Comparison of ENCODE assay signal across 8 cellular contexts in genomic region chr2:42141687-42142475, GRCh38. TPM values are rescaled to one million over a fixed set of nuclear protein-coding genes. Genes with fewer than 3 reads are reported as not detected.
A peak's percentile ranks its signal among the peaks of the same experiment; 100 is the strongest.
DNase-seq lines count a peak whose midpoint lies in the region; ATAC-seq and TF ChIP-seq lines count a peak whose summit lies in the region.

No MANE protein-coding gene starts in this region.

- H3K9me3 Mint-ChIP-seq in CD8-positive, alpha-beta T cell: no peaks in the 10 kb centered on the region

- no peak overlapping the region for H3K4me3 ChIP-seq in CD8-positive, alpha-beta T cell (ENCODE audit: low read depth, low read length)
- H3K4me3 ChIP-seq in KMS-11 (IDR thresholded peaks at IDR 0.05; ENCODE audit: insufficient read depth, low read depth, low read length) (no peak overlapping the region), breast epithelium (peak overlapping the region; percentile 9 to 20 (median 13))

- peak in 1 of 7 experiments; percentile 24 for DNase-seq in CD8-positive, alpha-beta T cell
- peak; percentile 48 for DNase-seq in SHP77 treated with DMSO at 0.1 percent for 48 hours (lab: John Stamatoyannopoulos, UW)
- no peak for DNase-seq in breast epithelium (ENCODE audit: low spot score in 2 of 2)
- DNase-seq in islet precursor cell: peak; percentile 76
- DNase-seq in smooth muscle cell of the brain vasculature (ENCODE audit: low read depth, low spot score): peak; percentile 83
- DNase-seq in SW 1271 (lab: John Stamatoyannopoulos, UW): no peak

- H4K20me1 ChIP-seq in KMS-11 (ENCODE audit: insufficient read depth): no peaks in the 10 kb centered on the region

- peak overlapping the region; percentile 23 for H3K4me2 ChIP-seq in KMS-11

- no peak for TF ChIP-seq CTCF in CD8-positive, alpha-beta T cell (IDR thresholded peaks at IDR 0.05)
- TF ChIP-seq CTCF in KMS-11 (conservative IDR thresholded peaks at IDR 0.05; ENCODE audit: low read depth, low read length) (no peak), breast epithelium (IDR thresholded peaks at IDR 0.05) (no peak)

- H3K27ac Mint-ChIP-seq in CD8-positive, alpha-beta T cell: peak overlapping the region; percentile 27

- peak overlapping the region; percentile 45; the same call in 1 of the 2 replicates for H2AFZ ChIP-seq in KMS-11 (ENCODE audit: low read depth)

- no peak overlapping the region for H3K9ac ChIP-seq in KMS-11

- H3K4me1 ChIP-seq in CD8-positive, alpha-beta T cell (ENCODE audit: insufficient read depth, low read length): peaks cover 32% of the 10 kb centered on the region
- H3K4me1 ChIP-seq in KMS-11 (ENCODE audit: low read depth, poor library complexity, severe bottlenecking) (peaks cover 21% of the 10 kb centered on the region), breast epithelium (peaks cover 0 to 13% of the 10 kb centered on the region in 2 donors)

- no peaks in the 10 kb centered on the region for H3K27me3 Mint-ChIP-seq in CD8-positive, alpha-beta T cell (ENCODE audit: low read depth)

- intact Hi-C loops in CD8-positive, alpha-beta T cell (cut with DNase I, micrococcal nuclease): no loop called here
- intact Hi-C loops in breast epithelium (cut with DNase I; ENCODE audit: low total_unique reads): no loop called here

- TF ChIP-seq POLR2A in breast epithelium (IDR thresholded peaks at IDR 0.05): no peak

- no peaks in the 10 kb centered on the region for H3K36me3 Mint-ChIP-seq in CD8-positive, alpha-beta T cell

- H3K27ac ChIP-seq in CD8-positive, alpha-beta T cell (ENCODE audit: low read depth, low read length): no peak overlapping the region
- H3K27ac ChIP-seq in KMS-11 (no peak overlapping the region), breast epithelium (peak overlapping the region; percentile 46 to 75)

- POLR2A ChIA-PET in CD8-positive, alpha-beta T cell (lab: Charles Lee): interaction anchor here (1.0 to 1.9 kb wide), 6 partner anchors 9 to 42 kb away, joined by 3 to 14 read pairs (median 6); no protein-coding TSS in a partner anchor

- peaks cover 46% of the 10 kb centered on the region for H3K4me1 Mint-ChIP-seq in CD8-positive, alpha-beta T cell (ENCODE audit: low read depth)

- H3K4me3 Mint-ChIP-seq in CD8-positive, alpha-beta T cell: peak overlapping the region; percentile 37

- no peaks in the 10 kb centered on the region for H3K36me3 ChIP-seq in CD8-positive, alpha-beta T cell (ENCODE audit: insufficient read depth, low read length)
- no peaks in the 10 kb centered on the region for H3K36me3 ChIP-seq in KMS-11 (ENCODE audit: insufficient read depth)
- no peaks in the 10 kb centered on the region for H3K36me3 ChIP-seq in breast epithelium

- no peaks in the 10 kb centered on the region for H3K79me2 ChIP-seq in KMS-11 (ENCODE audit: insufficient read depth, low read depth)

- H3K9me3 ChIP-seq in CD8-positive, alpha-beta T cell (ENCODE audit: low read length): no peaks in the 10 kb centered on the region
- H3K9me3 ChIP-seq in breast epithelium: no peaks in the 10 kb centered on the region

- CTCF ChIA-PET in CD8-positive, alpha-beta T cell (lab: Charles Lee): interaction anchor here (1.0 to 1.9 kb wide), 5 partner anchors 9 to 54 kb away, joined by 3 to 7 read pairs (median 4); no protein-coding TSS in a partner anchor

- ATAC-seq in CD8-positive, alpha-beta T cell: peak; percentile 44
- ATAC-seq in HG03342 (IDR thresholded peaks at IDR 0.05; ENCODE audit: unreplicated experiment): no peak

- no peaks in the 10 kb centered on the region for H3K27me3 ChIP-seq in CD8-positive, alpha-beta T cell (ENCODE audit: insufficient read depth, low read length)
- H3K27me3 ChIP-seq in KMS-11 (ENCODE audit: insufficient read depth, low read depth) (no peaks in the 10 kb centered on the region), breast epithelium (no peaks in the 10 kb centered on the region)

RNA-seq across cellular contexts. Expression of gene EML4, which starts 27.3 kb away (rescaled TPM):
- total RNA-seq in CD8-positive, alpha-beta T cell: 100 to 1,000 TPM; 224 to 240 TPM
- 10 to 100 TPM; 19.4 to 68.5 (median 36.7) TPM for total RNA-seq in breast epithelium

Comparison
In these comparisons a context has a peak if more than half of its experiments do, and no peak if none do; other contexts are left out.
1. DNase-seq: peak in SHP77 treated with DMSO at 0.1 percent for 48 hours (single experiment), islet precursor cell (single experiment) and smooth muscle cell of the brain vasculature (single experiment); none in breast epithelium (0 of 2) and SW 1271 (0 of 2).
2. H3K27ac ChIP-seq: peak in breast epithelium (2 of 2); none in CD8-positive, alpha-beta T cell (single experiment) and KMS-11 (single experiment).
3. H3K4me3 ChIP-seq: peak in breast epithelium (3 of 3); none in CD8-positive, alpha-beta T cell (single experiment) and KMS-11 (single experiment).